8 cellular contexts compared by ENCODE assay signal in genomic region chr1:186304982-186305949, GRCh38. TPM values are rescaled to one million over a fixed set of nuclear protein-coding genes. Genes with fewer than 3 reads are reported as not detected.
DNase-seq lines count a peak whose midpoint lies in the region; ATAC-seq and TF ChIP-seq lines count a peak whose summit lies in the region.

No MANE protein-coding gene starts in this region.

- ATAC-seq in GM19467 (IDR thresholded peaks at IDR 0.05; ENCODE audit: unreplicated experiment) (peak; percentile 67), HG03571 (IDR thresholded peaks at IDR 0.05; ENCODE audit: unreplicated experiment) (peak; percentile 63), SK-N-SH treated with all-trans-retinoic acid at 6 μM for 48 hours (peak; percentile 90)

- TF ChIP-seq POLR2A in spleen (IDR thresholded peaks at IDR 0.05) = no peak

- DNase-seq in NCI-H2171 treated with DMSO at 0.1 percent for 48 hours (lab: John Stamatoyannopoulos, UW) = peak; percentile 54
- no peak for DNase-seq in NCI-H2171 (lab: John Stamatoyannopoulos, UW)
- peak; percentile 30 for DNase-seq in fibroblast of the conjunctiva (ENCODE audit: low read depth)
- no peak for DNase-seq in spleen
- no peak for DNase-seq in activated CD8-positive, alpha-beta memory T cell treated with anti-CD3 and anti-CD28 coated beads, Interleukin-2, amount 50 U/mL, for 4 hours

- H3K4me1 ChIP-seq in spleen = peaks cover 0 to 25% (median 13%) of the 10 kb centered on the region in 6 donors

- H3K36me3 ChIP-seq in spleen = peaks cover 0 to 1% (median 0%) of the 10 kb centered on the region in 6 donors

- H3K4me3 ChIP-seq in spleen = no peak overlapping the region

- WGBS in spleen, 5 donors = 41 to 53% (median 49%) methylated on average over 6 of the region's 6 CpGs

- intact Hi-C loops in spleen (cut with DNase I; ENCODE audit: low total_unique reads) = no loop called here

- H3K9me3 ChIP-seq in spleen = no peaks in the 10 kb centered on the region

- no peaks in the 10 kb centered on the region for H3K27me3 ChIP-seq in spleen (replicated peaks in 1 of 7)

- peak overlapping the region in 7 of 8 donors; percentile 47 to 70 (median 52) for H3K27ac ChIP-seq in spleen

- TF ChIP-seq CTCF in spleen (IDR thresholded peaks at IDR 0.05 in 8 of 11, conservative IDR thresholded peaks at IDR 0.05 in 3 of 11) = peak in 8 of 11 experiments; percentile 29 to 70 (median 50)

TF ChIP-seq in SK-N-SH treated with all-trans-retinoic acid at 6 μM for 48 hours, 23 proteins besides CTCF, POLR2A, EP300 and RAD21:
- TF ChIP-seq SNAI2 (CRISPR knock-in tag; IDR thresholded peaks at IDR 0.05) = no peak
- 0 out of 2 replicates have a peak, but pooled peaks have one; percentile 8 for TF ChIP-seq TOX (CRISPR knock-in tag; IDR thresholded peaks at IDR 0.05; ENCODE audit: borderline replicate concordance)

RNA-seq across cellular contexts. Expression of gene PRG4, which starts 9.2 kb away (rescaled TPM):
- 1 to 10 TPM in 2 of 7 donors, under 1 TPM in 4, not detected in 1; 0.09 to 1.8 (median 0.14) TPM for total RNA-seq in spleen
- under 1 TPM; 0.02 to 0.53 (median 0.03) TPM for polyA plus RNA-seq in spleen

Comparison
In these comparisons a context has a peak if more than half of its experiments do, and no peak if none do; other contexts are left out.
1. DNase-seq: peak in NCI-H2171 treated with DMSO at 0.1 percent for 48 hours (single experiment) and fibroblast of the conjunctiva (single experiment); none in NCI-H2171 (single experiment), spleen (single experiment) and activated CD8-positive, alpha-beta memory T cell treated with anti-CD3 and anti-CD28 coated beads, Interleukin-2, amount 50 U/mL, for 4 hours (single experiment).
2. Peak in every context shown above with its lines, with median percentiles within 50 percentile points of each other: ATAC-seq.